9 cellular contexts compared by ENCODE assay signal in genomic region chr3:153138267-153139210, GRCh38. TPM values are rescaled to one million over a fixed set of nuclear protein-coding genes. Genes with fewer than 3 reads are reported as not detected.
A peak's percentile ranks its signal among the peaks of the same experiment; 100 is the strongest.
DNase-seq lines count a peak whose midpoint lies in the region; ATAC-seq and TF ChIP-seq lines count a peak whose summit lies in the region.
"Had no signal": no experiment of that assay in that cellular context is flagged by ENCODE, and none has a peak within 500 bp of the region (broad histone marks: within the 10 kb centered on the region; RNA-seq: fewer than 3 reads in every experiment).

No MANE protein-coding gene starts in this region.

- peaks cover 25% of the 10 kb centered on the region for H3K4me1 Mint-ChIP-seq in activated CD8-positive, alpha-beta T cell treated with anti-CD3 and anti-CD28 coated beads for 36 hours (ENCODE audit: low read depth)
- H3K4me1 Mint-ChIP-seq in effector memory CD8-positive, alpha-beta T cell (ENCODE audit: low read depth in 2 of 2): peaks cover 7 to 14% of the 10 kb centered on the region in 2 donors

- no peaks in the 10 kb centered on the region for H3K27me3 ChIP-seq in heart right ventricle

- no peak overlapping the region for H3K4me3 Mint-ChIP-seq in activated CD8-positive, alpha-beta T cell treated with anti-CD3 and anti-CD28 coated beads for 36 hours
- H3K4me3 Mint-ChIP-seq in effector memory CD8-positive, alpha-beta T cell: no peak overlapping the region

- POLR2A ChIA-PET in activated CD8-positive, alpha-beta T cell treated with anti-CD3 and anti-CD28 coated beads for 36 hours (lab: Charles Lee): no interaction called here

- CTCF ChIA-PET in activated CD8-positive, alpha-beta T cell treated with anti-CD3 and anti-CD28 coated beads for 36 hours (lab: Charles Lee): no interaction called here

- H3K9me3 ChIP-seq in heart right ventricle: no peaks in the 10 kb centered on the region

- no peaks in the 10 kb centered on the region for H3K36me3 ChIP-seq in heart right ventricle

- H3K4me1 ChIP-seq in heart right ventricle: peaks cover 0 to 29% (median 0%) of the 10 kb centered on the region in 9 donors

- intact Hi-C loops in activated CD8-positive, alpha-beta T cell treated with anti-CD3 and anti-CD28 coated beads for 36 hours (cut with micrococcal nuclease): no loop called here
- intact Hi-C loops in heart right ventricle (cut with DNase I): no loop called here

- 71 to 77% methylated on average over 5 of the region's 5 CpGs for WGBS in heart right ventricle, 2 donors

- H3K27ac ChIP-seq in heart right ventricle: peak overlapping the region in 1 of 10 donors; percentile 74
- H3K27ac ChIP-seq: VCaP had no signal

- H3K9me3 Mint-ChIP-seq in activated CD8-positive, alpha-beta T cell treated with anti-CD3 and anti-CD28 coated beads for 36 hours: no peaks in the 10 kb centered on the region
- H3K9me3 Mint-ChIP-seq in effector memory CD8-positive, alpha-beta T cell: no peaks in the 10 kb centered on the region

- no peaks in the 10 kb centered on the region for H3K36me3 Mint-ChIP-seq in activated CD8-positive, alpha-beta T cell treated with anti-CD3 and anti-CD28 coated beads for 36 hours (ENCODE audit: low read depth)
- H3K36me3 Mint-ChIP-seq in effector memory CD8-positive, alpha-beta T cell (ENCODE audit: insufficient read depth): no peaks in the 10 kb centered on the region

- no peak for TF ChIP-seq CTCF in activated CD8-positive, alpha-beta T cell treated with anti-CD3 and anti-CD28 coated beads for 36 hours (IDR thresholded peaks at IDR 0.05)
- TF ChIP-seq CTCF in heart right ventricle (IDR thresholded peaks at IDR 0.05): no peak

- peak overlapping the region; percentile 56 for H3K27ac Mint-ChIP-seq in activated CD8-positive, alpha-beta T cell treated with anti-CD3 and anti-CD28 coated beads for 36 hours
- H3K27ac Mint-ChIP-seq in effector memory CD8-positive, alpha-beta T cell: no peak overlapping the region

- ATAC-seq in GM21390 (IDR thresholded peaks at IDR 0.05; ENCODE audit: unreplicated experiment): peak; percentile 73
- peak; percentile 75 for ATAC-seq in HG03575 (IDR thresholded peaks at IDR 0.05; ENCODE audit: extremely low read depth, insufficient number of reproducible peaks, low FRiP score, unreplicated experiment)
- ATAC-seq in activated CD8-positive, alpha-beta T cell treated with anti-CD3 and anti-CD28 coated beads for 36 hours: peak; percentile 83
- peak in 6 of 8 donors; percentile 33 to 81 (median 64) for ATAC-seq in heart right ventricle
- no peak for ATAC-seq in effector memory CD8-positive, alpha-beta T cell (replicated peaks)

- peaks cover 2% of the 10 kb centered on the region for H3K27me3 Mint-ChIP-seq in activated CD8-positive, alpha-beta T cell treated with anti-CD3 and anti-CD28 coated beads for 36 hours
- H3K27me3 Mint-ChIP-seq in effector memory CD8-positive, alpha-beta T cell: no peaks in the 10 kb centered on the region

- DNase-seq in EH (ENCODE audit: low read depth) (peak; percentile 93), heart right ventricle (peak in 1 of 2 donors; percentile 19), activated gamma-delta T cell (lab: John Stamatoyannopoulos, UW) (no peak)
- DNase-seq in activated CD8-positive, alpha-beta T cell treated with anti-CD3 and anti-CD28 coated beads for 36 hours: peak; percentile 79
- DNase-seq in stimulated activated CD4-positive, alpha-beta T cell treated with anti-CD3 and anti-CD28 coated beads, Interleukin-1b, Interleukin-23, amount 100 ng/mL, for 24 hours (ENCODE audit: low read depth in 4 of 4, low spot score in 1 of 4): peak; percentile 9 to 44 (median 20)
- no peak for DNase-seq in effector memory CD8-positive, alpha-beta T cell

- no peak overlapping the region for H3K4me3 ChIP-seq in heart right ventricle

RNA-seq across cellular contexts. Expression of gene RAP2B, which starts 23.5 kb away (rescaled TPM):
- total RNA-seq in activated CD8-positive, alpha-beta T cell treated with anti-CD3 and anti-CD28 coated beads for 36 hours: 10 to 100 TPM; 14.4 to 15.3 TPM
- 10 to 100 TPM in 1 of 10 donors, 1 to 10 TPM in 9; 2.4 to 11.1 (median 3.6) TPM for total RNA-seq in heart right ventricle
- 1 to 10 TPM; 1.1 to 1.3 TPM for polyA plus RNA-seq in heart right ventricle

Comparison
In these comparisons a context has a peak if more than half of its experiments do, and no peak if none do; other contexts are left out.
1. DNase-seq: peak in EH (single experiment), activated CD8-positive, alpha-beta T cell treated with anti-CD3 and anti-CD28 coated beads for 36 hours (single experiment) and stimulated activated CD4-positive, alpha-beta T cell treated with anti-CD3 and anti-CD28 coated beads, Interleukin-1b, Interleukin-23, amount 100 ng/mL, for 24 hours (4 of 4); none in activated gamma-delta T cell (single experiment) and effector memory CD8-positive, alpha-beta T cell (0 of 3).